ENCODE assay signal across 16 cellular contexts in the genomic region with DNA sequence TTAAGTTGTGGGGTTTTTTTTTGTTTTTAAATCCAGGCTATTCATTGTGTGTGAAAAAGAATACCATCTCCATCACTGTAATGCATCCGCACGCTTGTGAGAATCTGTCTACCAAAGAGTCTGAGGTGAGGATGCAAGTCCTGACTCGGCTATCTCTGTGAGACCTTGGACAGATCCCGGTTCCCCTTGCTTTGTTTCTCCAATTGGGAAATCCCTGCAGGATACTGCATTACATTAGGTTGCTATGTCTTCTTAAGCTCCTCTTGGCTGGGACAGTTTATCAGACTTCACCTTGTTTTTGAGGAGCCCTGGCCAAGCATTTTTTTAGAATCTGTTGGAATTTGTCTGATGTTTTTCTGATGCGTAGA. TPM values are rescaled to one million over a fixed set of nuclear protein-coding genes. Genes with fewer than 3 reads are reported as not detected.
DNase-seq lines count a peak whose midpoint lies in the region; ATAC-seq and TF ChIP-seq lines count a peak whose summit lies in the region.
"Had no signal": no experiment of that assay in that cellular context is flagged by ENCODE, and none has a peak within 500 bp of the region (broad histone marks: within the 10 kb centered on the region; RNA-seq: fewer than 3 reads in every experiment).

No MANE protein-coding gene starts in this region.

- H3K4me3 Mint-ChIP-seq in CD4-positive, CD25-positive, alpha-beta regulatory T cell, result no peak overlapping the region
- H3K4me3 Mint-ChIP-seq in GM23338 (no peak overlapping the region), activated B cell treated with CpG ODN at 0.5 μM for 24 hours (no peak overlapping the region), memory B cell (peak overlapping the region; percentile 8)
- H3K4me3 Mint-ChIP-seq: HFFc6 had no signal

- H4K20me1 ChIP-seq in GM23338 (replicated peaks; ENCODE audit: insufficient read depth), result no peaks in the 10 kb centered on the region
- H4K20me1 ChIP-seq: BLaER1 had no signal

- H3K36me3 ChIP-seq in CD4-positive, CD25-positive, alpha-beta regulatory T cell (ENCODE audit: control insufficient read depth, insufficient read depth, low read length), result no peaks in the 10 kb centered on the region
- no peaks in the 10 kb centered on the region for H3K36me3 ChIP-seq in GM23338 (ENCODE audit: insufficient read depth)
- H3K36me3 ChIP-seq: BLaER1, HAP-1 had no signal

- H3K4me1 ChIP-seq in CD4-positive, CD25-positive, alpha-beta regulatory T cell (ENCODE audit: control insufficient read depth, insufficient read depth, low read length, poor library complexity, severe bottlenecking), result no peaks in the 10 kb centered on the region
- peaks cover 8% of the 10 kb centered on the region for H3K4me1 ChIP-seq in GM23338 (ENCODE audit: insufficient read depth)

- H3K27me3 ChIP-seq in CD4-positive, CD25-positive, alpha-beta regulatory T cell (ENCODE audit: control insufficient read depth, insufficient read depth, low read length), result no peaks in the 10 kb centered on the region
- H3K27me3 ChIP-seq in GM23338 (ENCODE audit: insufficient read depth), result no peaks in the 10 kb centered on the region
- H3K27me3 ChIP-seq: BLaER1 had no signal

- H3F3A ChIP-seq in GM23338 (replicated peaks; ENCODE audit: low read depth), result no peaks in the 10 kb centered on the region

- H3K27ac ChIP-seq in CD4-positive, CD25-positive, alpha-beta regulatory T cell (ENCODE audit: insufficient read depth, low read length, poor library complexity, severe bottlenecking), result no peak overlapping the region
- no peak overlapping the region for H3K27ac ChIP-seq in GM23338 (ENCODE audit: low read depth)
- H3K27ac ChIP-seq: A549, BLaER1 had no signal

- peaks cover 16 to 29% (median 17%) of the 10 kb centered on the region in 4 donors for H3K4me1 Mint-ChIP-seq in CD4-positive, CD25-positive, alpha-beta regulatory T cell
- H3K4me1 Mint-ChIP-seq in GM23338, result peaks cover 26% of the 10 kb centered on the region
- peaks cover 51% of the 10 kb centered on the region for H3K4me1 Mint-ChIP-seq in activated B cell treated with CpG ODN at 0.5 μM for 24 hours
- peaks cover 49% of the 10 kb centered on the region for H3K4me1 Mint-ChIP-seq in memory B cell

- no peaks in the 10 kb centered on the region; the same call in 1 of the 2 replicates for H3K9me2 ChIP-seq in GM23338 (ENCODE audit: insufficient read depth)

- no peaks in the 10 kb centered on the region for H3K9me3 ChIP-seq in CD4-positive, CD25-positive, alpha-beta regulatory T cell (ENCODE audit: control insufficient read depth in 2 of 2, low read length in 2 of 2)
- H3K9me3 ChIP-seq: A549, BLaER1, HAP-1 had no signal

- CTCF ChIA-PET in activated B cell treated with CpG ODN at 0.5 μM for 24 hours (lab: Charles Lee), result interaction anchor here (1.2 kb wide), 1 partner anchor 165 kb away, joined by 6 read pairs; no protein-coding TSS in a partner anchor

- no peaks in the 10 kb centered on the region for H3K9me3 Mint-ChIP-seq in CD4-positive, CD25-positive, alpha-beta regulatory T cell
- H3K9me3 Mint-ChIP-seq in GM23338 (no peaks in the 10 kb centered on the region), activated B cell treated with CpG ODN at 0.5 μM for 24 hours (no peaks in the 10 kb centered on the region), memory B cell (no peaks in the 10 kb centered on the region)
- H3K9me3 Mint-ChIP-seq: HFFc6 had no signal

- no peaks in the 10 kb centered on the region for H3K36me3 Mint-ChIP-seq in CD4-positive, CD25-positive, alpha-beta regulatory T cell
- no peaks in the 10 kb centered on the region for H3K36me3 Mint-ChIP-seq in GM23338 (ENCODE audit: low read depth)
- H3K36me3 Mint-ChIP-seq in activated B cell treated with CpG ODN at 0.5 μM for 24 hours (ENCODE audit: low read depth), result no peaks in the 10 kb centered on the region
- no peaks in the 10 kb centered on the region for H3K36me3 Mint-ChIP-seq in memory B cell

- intact Hi-C loops in activated B cell treated with CpG ODN at 0.5 μM for 24 hours (cut with micrococcal nuclease), result loop anchor here (5.0 kb wide), 1 partner anchor 165 kb away; no protein-coding TSS in a partner anchor

- H3K4me3 ChIP-seq in CD4-positive, CD25-positive, alpha-beta regulatory T cell (ENCODE audit: low read depth, low read length), result no peak overlapping the region
- H3K4me3 ChIP-seq in GM23338, result no peak overlapping the region
- H3K4me3 ChIP-seq: A549, BLaER1, HAP-1, K562 had no signal

- H3K27ac Mint-ChIP-seq in CD4-positive, CD25-positive, alpha-beta regulatory T cell, result peak overlapping the region in 2 of 3 donors; percentile 12 to 53
- H3K27ac Mint-ChIP-seq in GM23338 (no peak overlapping the region), activated B cell treated with CpG ODN at 0.5 μM for 24 hours (peak overlapping the region; percentile 47), memory B cell (peak overlapping the region; percentile 53)
- H3K27ac Mint-ChIP-seq: HFFc6 had no signal

- no peaks in the 10 kb centered on the region for H3K27me3 Mint-ChIP-seq in CD4-positive, CD25-positive, alpha-beta regulatory T cell
- H3K27me3 Mint-ChIP-seq in GM23338 (ENCODE audit: insufficient read depth, low read depth, poor library complexity) (no peaks in the 10 kb centered on the region), activated B cell treated with CpG ODN at 0.5 μM for 24 hours (no peaks in the 10 kb centered on the region), memory B cell (no peaks in the 10 kb centered on the region)

- no peak overlapping the region for H2AFZ ChIP-seq in GM23338

- TF ChIP-seq CTCF in GM23338 (conservative IDR thresholded peaks at IDR 0.05; ENCODE audit: low read depth in 2 of 2) (no peak), activated B cell treated with CpG ODN at 0.5 μM for 24 hours (IDR thresholded peaks at IDR 0.05) (no peak)

- ATAC-seq in CD4-positive, CD25-positive, alpha-beta regulatory T cell (ENCODE audit: low read depth in 2 of 2), result no peak
- ATAC-seq in GM23338 (peak; percentile 23; the same call in 2 of the 3 replicates), activated B cell treated with CpG ODN at 0.5 μM for 24 hours (ENCODE audit: low read depth) (no peak), memory B cell (ENCODE audit: low read depth) (no peak), GM19324 (IDR thresholded peaks at IDR 0.05; ENCODE audit: low FRiP score, unreplicated experiment) (no peak), GM18502 (IDR thresholded peaks at IDR 0.05; ENCODE audit: poor library complexity, unreplicated experiment) (no peak)
- ATAC-seq: HepG2, K562 had no signal

- POLR2A ChIA-PET in activated B cell treated with CpG ODN at 0.5 μM for 24 hours (lab: Charles Lee), result interaction anchor here (0.5 to 5.6 kb wide), 3 partner anchors 17 to 47 kb away, joined by 3 to 36 read pairs (median 9); partner anchors contain the start of gene GALNT10

- no peaks in the 10 kb centered on the region for H3K79me2 ChIP-seq in GM23338 (replicated peaks; ENCODE audit: insufficient read depth)

- no peak overlapping the region for H3K4me2 ChIP-seq in GM23338
- H3K4me2 ChIP-seq: A549 had no signal

- no peak for DNase-seq in CD4-positive, CD25-positive, alpha-beta regulatory T cell
- DNase-seq in GM23338 (ENCODE audit: low spot score) (no peak), activated B cell treated with CpG ODN at 0.5 μM for 24 hours (no peak), memory B cell (ENCODE audit: low spot score in 2 of 2) (no peak), Kasumi-1 (lab: John Stamatoyannopoulos, UW) (no peak), activated gamma-delta T cell treated with Interleukin-2 at 50 U/mL for 16 hours (no peak)
- DNase-seq: Calu3, DMS 273 treated with DMSO at 0.1 percent for 48 hours, HFFc6 had no signal

TF ChIP-seq in GM23338, 12 proteins besides CTCF, POLR2A, EP300 and RAD21:
- TF ChIP-seq, protein P1, sequence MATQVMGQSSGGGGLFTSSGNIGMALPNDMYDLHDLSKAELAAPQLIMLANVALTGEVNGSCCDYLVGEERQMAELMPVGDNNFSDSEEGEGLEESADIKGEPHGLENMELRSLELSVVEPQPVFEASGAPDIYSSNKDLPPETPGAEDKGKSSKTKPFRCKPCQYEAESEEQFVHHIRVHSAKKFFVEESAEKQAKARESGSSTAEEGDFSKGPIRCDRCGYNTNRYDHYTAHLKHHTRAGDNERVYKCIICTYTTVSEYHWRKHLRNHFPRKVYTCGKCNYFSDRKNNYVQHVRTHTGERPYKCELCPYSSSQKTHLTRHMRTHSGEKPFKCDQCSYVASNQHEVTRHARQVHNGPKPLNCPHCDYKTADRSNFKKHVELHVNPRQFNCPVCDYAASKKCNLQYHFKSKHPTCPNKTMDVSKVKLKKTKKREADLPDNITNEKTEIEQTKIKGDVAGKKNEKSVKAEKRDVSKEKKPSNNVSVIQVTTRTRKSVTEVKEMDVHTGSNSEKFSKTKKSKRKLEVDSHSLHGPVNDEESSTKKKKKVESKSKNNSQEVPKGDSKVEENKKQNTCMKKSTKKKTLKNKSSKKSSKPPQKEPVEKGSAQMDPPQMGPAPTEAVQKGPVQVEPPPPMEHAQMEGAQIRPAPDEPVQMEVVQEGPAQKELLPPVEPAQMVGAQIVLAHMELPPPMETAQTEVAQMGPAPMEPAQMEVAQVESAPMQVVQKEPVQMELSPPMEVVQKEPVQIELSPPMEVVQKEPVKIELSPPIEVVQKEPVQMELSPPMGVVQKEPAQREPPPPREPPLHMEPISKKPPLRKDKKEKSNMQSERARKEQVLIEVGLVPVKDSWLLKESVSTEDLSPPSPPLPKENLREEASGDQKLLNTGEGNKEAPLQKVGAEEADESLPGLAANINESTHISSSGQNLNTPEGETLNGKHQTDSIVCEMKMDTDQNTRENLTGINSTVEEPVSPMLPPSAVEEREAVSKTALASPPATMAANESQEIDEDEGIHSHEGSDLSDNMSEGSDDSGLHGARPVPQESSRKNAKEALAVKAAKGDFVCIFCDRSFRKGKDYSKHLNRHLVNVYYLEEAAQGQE (IDR thresholded peaks at IDR 0.05; ENCODE audit: unreplicated experiment), result peak; percentile 50
- no peak for TF ChIP-seq ZNF114 (CRISPR knock-in tag; IDR thresholded peaks at IDR 0.05)

RNA-seq across cellular contexts. Expression of gene GALNT10, which starts 46.8 kb away (rescaled TPM):
- total RNA-seq in CD4-positive, CD25-positive, alpha-beta regulatory T cell, result 43.4 TPM
- 10 to 100 TPM in 3 of 4 donors, 1 to 10 TPM in 1; 8.4 to 18.2 (median 13.0) TPM for polyA plus RNA-seq in CD4-positive, CD25-positive, alpha-beta regulatory T cell
- 9.4 and 12.9 TPM in 2 replicates for total RNA-seq in GM23338 (2014; rRNA removed; shearing (Covaris generic))
- polyA plus RNA-seq in GM23338 (2016; fragmentation: Nextera tagmentation; extraction: Ambion mirVana), result 2.6 and 3.2 TPM in 2 replicates
- total RNA-seq in activated B cell treated with CpG ODN at 0.5 μM for 24 hours, result 32.5 and 41.5 TPM in 2 replicates
